ENCODE assay signal across 30 cellular contexts in the genomic region with DNA sequence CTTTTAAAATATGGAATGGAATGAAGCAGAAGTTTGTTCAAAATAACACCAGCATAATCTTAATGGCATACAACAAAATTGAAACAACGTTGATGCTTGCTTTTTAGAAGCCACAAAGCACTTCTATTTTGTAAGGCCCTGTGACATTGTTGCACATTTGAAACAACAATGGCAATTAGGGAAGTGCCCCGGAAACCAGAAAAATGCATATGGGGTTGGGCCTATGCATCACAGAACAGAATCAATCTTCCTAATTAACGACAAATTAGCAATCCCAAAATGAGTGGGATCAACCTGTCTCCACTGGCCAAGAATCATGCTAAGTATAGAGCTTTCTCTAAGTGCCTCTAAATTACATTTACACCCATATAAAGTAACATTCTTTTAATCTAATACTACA.
"Had no signal": no experiment of that assay in that cellular context is flagged by ENCODE, and none has a peak within 500 bp of the region (broad histone marks: within the 10 kb centered on the region; RNA-seq: fewer than 3 reads in every experiment).

No MANE protein-coding gene starts in this region.

- H3K4me1 ChIP-seq: colonic mucosa, esophagus squamous epithelium had no signal

- H3K4me3 Mint-ChIP-seq: activated CD4-positive, alpha-beta memory T cell treated with anti-CD3 and anti-CD28 coated beads, Interleukin-2, amount 10 ng/mL, durations not matched to agents 7 days and 5 days; activated CD4-positive, alpha-beta T cell treated with anti-CD3 and anti-CD28 coated beads, Interleukin-2, amount 10 ng/mL, durations not matched to agents 7 days and 5 days; activated naive CD4-positive, alpha-beta T cell treated with anti-CD3 and anti-CD28 coated beads, Interleukin-2, amount 10 ng/mL, durations not matched to agents 7 days and 5 days; activated naive CD8-positive, alpha-beta T cell treated with anti-CD3 and anti-CD28 coated beads, Interleukin-2, amount 10 ng/mL, durations not matched to agents 7 days and 5 days; activated T-cell treated with anti-CD3 and anti-CD28 coated beads, Interleukin-2, amount 50 U/mL, for 24 hours; activated T-cell treated with anti-CD3 and anti-CD28 coated beads, Interleukin-2, amount 50 U/mL, for 72 hours; WTC11 had no signal

- FAIRE-seq: astrocyte, endometrium, endothelial cell of umbilical vein had no signal

- H3K27ac ChIP-seq: colonic mucosa, epithelial cell of prostate, esophagus squamous epithelium, gastroesophageal sphincter, VCaP had no signal

- H3K4me3 ChIP-seq: colonic mucosa, esophagus squamous epithelium, gastroesophageal sphincter had no signal

- H3K36me3 Mint-ChIP-seq: activated naive CD4-positive, alpha-beta T cell treated with anti-CD3 and anti-CD28 coated beads, Interleukin-2, amount 10 ng/mL, durations not matched to agents 7 days and 5 days; activated naive CD4-positive, alpha-beta T cell treated with anti-CD3 and anti-CD28 coated beads, Interleukin-2, amount 50 U/mL, for 72 hours; activated naive CD8-positive, alpha-beta T cell treated with anti-CD3 and anti-CD28 coated beads, Interleukin-2, amount 10 ng/mL, durations not matched to agents 7 days and 5 days; WTC11 had no signal

- H3K4me1 Mint-ChIP-seq: activated CD4-positive, alpha-beta memory T cell treated with anti-CD3 and anti-CD28 coated beads, Interleukin-2, amount 10 ng/mL, durations not matched to agents 7 days and 5 days; activated CD4-positive, alpha-beta T cell treated with anti-CD3 and anti-CD28 coated beads, Interleukin-2, amount 10 ng/mL, durations not matched to agents 7 days and 5 days; activated naive CD4-positive, alpha-beta T cell treated with anti-CD3 and anti-CD28 coated beads, Interleukin-2, amount 10 ng/mL, durations not matched to agents 7 days and 5 days; activated naive CD8-positive, alpha-beta T cell treated with anti-CD3 and anti-CD28 coated beads, Interleukin-2, amount 10 ng/mL, durations not matched to agents 7 days and 5 days; WTC11 had no signal

- DNase-seq: activated CD4-positive, alpha-beta memory T cell treated with anti-CD3 and anti-CD28 coated beads, Interleukin-2, amount 10 ng/mL, durations not matched to agents 7 days and 5 days; activated CD4-positive, alpha-beta T cell treated with anti-CD3 and anti-CD28 coated beads for 1 hour; activated CD4-positive, alpha-beta T cell treated with anti-CD3 and anti-CD28 coated beads for 4 hours; activated CD4-positive, alpha-beta T cell treated with anti-CD3 and anti-CD28 coated beads, Interleukin-2, amount 10 ng/mL, durations not matched to agents 7 days and 5 days; activated CD4-positive, alpha-beta T cell treated with anti-CD3 and anti-CD28 coated beads, Interleukin-2, amount 50 U/mL, for 4 hours; activated CD8-positive, alpha-beta memory T cell treated with anti-CD3 and anti-CD28 coated beads, Interleukin-2, amount 50 U/mL, for 48 hours; activated gamma-delta T cell; activated naive CD4-positive, alpha-beta T cell; activated naive CD4-positive, alpha-beta T cell treated with anti-CD3 and anti-CD28 coated beads, Interleukin-2, amount 10 ng/mL, durations not matched to agents 7 days and 5 days; activated naive CD8-positive, alpha-beta T cell treated with anti-CD3 and anti-CD28 coated beads, Interleukin-2, amount 10 ng/mL, durations not matched to agents 7 days and 5 days; activated T-cell treated with anti-CD3 and anti-CD28 coated beads for 4 hours; activated T-cell treated with anti-CD3 and anti-CD28 coated beads, Interleukin-2, amount 50 U/mL, for 24 hours; activated T-cell treated with anti-CD3 and anti-CD28 coated beads, Interleukin-2, amount 50 U/mL, for 72 hours; amniotic stem cell; anterior cingulate cortex; central memory CD4-positive, alpha-beta T cell; cerebellar nuclear complex; colonic mucosa; effector CD8-positive, alpha-beta T cell; esophagus squamous epithelium; foreskin melanocyte; T-helper 2 cell had no signal

- H3K9me3 ChIP-seq: colonic mucosa, esophagus squamous epithelium, gastroesophageal sphincter had no signal

- H3K9me3 Mint-ChIP-seq: activated naive CD4-positive, alpha-beta T cell treated with anti-CD3 and anti-CD28 coated beads, Interleukin-2, amount 10 ng/mL, durations not matched to agents 7 days and 5 days; activated naive CD4-positive, alpha-beta T cell treated with anti-CD3 and anti-CD28 coated beads, Interleukin-2, amount 50 U/mL, for 72 hours; activated T-cell treated with anti-CD3 and anti-CD28 coated beads, Interleukin-2, amount 50 U/mL, for 24 hours; activated T-cell treated with anti-CD3 and anti-CD28 coated beads, Interleukin-2, amount 50 U/mL, for 72 hours had no signal

- H3K27ac Mint-ChIP-seq: activated CD4-positive, alpha-beta memory T cell treated with anti-CD3 and anti-CD28 coated beads, Interleukin-2, amount 10 ng/mL, durations not matched to agents 7 days and 5 days; activated CD4-positive, alpha-beta T cell treated with anti-CD3 and anti-CD28 coated beads, Interleukin-2, amount 10 ng/mL, durations not matched to agents 7 days and 5 days; activated naive CD4-positive, alpha-beta T cell treated with anti-CD3 and anti-CD28 coated beads, Interleukin-2, amount 10 ng/mL, durations not matched to agents 7 days and 5 days; activated naive CD4-positive, alpha-beta T cell treated with anti-CD3 and anti-CD28 coated beads, Interleukin-2, amount 50 U/mL, for 72 hours; activated naive CD8-positive, alpha-beta T cell treated with anti-CD3 and anti-CD28 coated beads, Interleukin-2, amount 10 ng/mL, durations not matched to agents 7 days and 5 days; activated T-cell treated with anti-CD3 and anti-CD28 coated beads, Interleukin-2, amount 50 U/mL, for 24 hours; activated T-cell treated with anti-CD3 and anti-CD28 coated beads, Interleukin-2, amount 50 U/mL, for 72 hours; WTC11 had no signal

- ATAC-seq: activated naive CD4-positive, alpha-beta T cell treated with anti-CD3 and anti-CD28 coated beads, Interleukin-2, amount 50 U/mL, for 72 hours; activated T-cell treated with anti-CD3 and anti-CD28 coated beads, Interleukin-2, amount 50 U/mL, for 72 hours; gastroesophageal sphincter; WTC11 had no signal

- H3K27me3 ChIP-seq: colonic mucosa, esophagus squamous epithelium, gastroesophageal sphincter had no signal

- H3K27me3 Mint-ChIP-seq: activated CD4-positive, alpha-beta memory T cell treated with anti-CD3 and anti-CD28 coated beads, Interleukin-2, amount 10 ng/mL, durations not matched to agents 7 days and 5 days; activated naive CD4-positive, alpha-beta T cell treated with anti-CD3 and anti-CD28 coated beads, Interleukin-2, amount 10 ng/mL, durations not matched to agents 7 days and 5 days; activated naive CD8-positive, alpha-beta T cell treated with anti-CD3 and anti-CD28 coated beads, Interleukin-2, amount 10 ng/mL, durations not matched to agents 7 days and 5 days had no signal

- H3K36me3 ChIP-seq: colonic mucosa had no signal
